Comparison of ENCODE assay signal across 9 cellular contexts in genomic region chr19:6087074-6087506, GRCh38. TPM values are rescaled to one million over a fixed set of nuclear protein-coding genes. Genes with fewer than 3 reads are reported as not detected.
A peak's percentile ranks its signal among the peaks of the same experiment; 100 is the strongest.
DNase-seq lines count a peak whose midpoint lies in the region; ATAC-seq, FAIRE-seq and TF ChIP-seq lines count a peak whose summit lies in the region.
"Had no signal": no experiment of that assay in that cellular context is flagged by ENCODE, and none has a peak within 500 bp of the region (broad histone marks: within the 10 kb centered on the region; RNA-seq: fewer than 3 reads in every experiment).

No MANE protein-coding gene starts in this region.

- no peaks in the 10 kb centered on the region for H3K36me3 Mint-ChIP-seq in progenitor cell of endocrine pancreas (ENCODE audit: insufficient read depth)

- ATAC-seq in DND-41 (ENCODE audit: insufficient read depth, low read depth) = peak; percentile 97
- ATAC-seq in GM21528 (IDR thresholded peaks at IDR 0.05; ENCODE audit: low FRiP score, unreplicated experiment) = peak; percentile 69
- ATAC-seq in HG03280 (IDR thresholded peaks at IDR 0.05; ENCODE audit: unreplicated experiment) = no peak

- peaks cover 30% of the 10 kb centered on the region for H3K4me1 ChIP-seq in DND-41 (ENCODE audit: insufficient read depth, low read length)
- H3K4me1 ChIP-seq in H1 (replicated peaks in 1 of 4; ENCODE audit: control insufficient read depth in 3 of 4, insufficient read depth in 4 of 4, low read length in 3 of 4) = peaks cover 0 to 6% (median 5%) of the 10 kb centered on the region in 4 experiments; a peak in 4 of 7 replicates

- H3K27ac ChIP-seq in DND-41 (ENCODE audit: low read length) (peak overlapping the region; percentile 47), H1 (ENCODE audit: low read depth, low read length) (no peak overlapping the region)

- no peak overlapping the region for H4K91ac ChIP-seq in H1 (replicated peaks; ENCODE audit: insufficient read length, low read length)

- no peak overlapping the region for H2BK5ac ChIP-seq in H1 (ENCODE audit: low read depth, low read length)

- no peaks in the 10 kb centered on the region for H3K27me3 ChIP-seq in DND-41 (ENCODE audit: insufficient read depth, low read length, poor library complexity)
- peaks cover 0 to 5% (median 3%) of the 10 kb centered on the region in 4 experiments; a peak in 5 of 7 replicates for H3K27me3 ChIP-seq in H1 (replicated peaks in 1 of 4; ENCODE audit: control insufficient read depth in 3 of 4, extremely low read depth in 1 of 4, insufficient read depth in 3 of 4, low read length in 3 of 4)

- H4K5ac ChIP-seq in H1 (ENCODE audit: insufficient read length, low read depth, low read length) = no peak overlapping the region

- no peak overlapping the region for H3K56ac ChIP-seq in H1 (replicated peaks; ENCODE audit: insufficient read length, low read depth, low read length)

- TF ChIP-seq EP300 in H1 (IDR thresholded peaks at IDR 0.05; ENCODE audit: borderline replicate concordance in 1 of 2, low read depth in 2 of 2, low read length in 2 of 2) = no peak

- H3K4me3 ChIP-seq in DND-41 (ENCODE audit: low read depth in 1 of 2, low read length in 2 of 2) (peak overlapping the region in 1 of 2 experiments; percentile 41; a peak in 2 of 4 replicates), H1 (ENCODE audit: extremely low read depth in 1 of 4, insufficient read depth in 2 of 4, low read depth in 3 of 4, low read length in 4 of 4) (no peak overlapping the region)

- no peaks in the 10 kb centered on the region for H4K20me1 ChIP-seq in DND-41 (ENCODE audit: insufficient read depth, low read length)
- no peaks in the 10 kb centered on the region for H4K20me1 ChIP-seq in H1 (replicated peaks in 1 of 2; ENCODE audit: control insufficient read depth in 1 of 2, insufficient read depth in 2 of 2, low read length in 2 of 2)

- no peak overlapping the region for H3K18ac ChIP-seq in H1 (ENCODE audit: extremely low read depth, low read length)

- no peaks in the 10 kb centered on the region for H3K79me2 ChIP-seq in DND-41 (ENCODE audit: insufficient read depth, low read length)
- no peaks in the 10 kb centered on the region for H3K79me2 ChIP-seq in H1 (ENCODE audit: control insufficient read depth in 1 of 2, insufficient read depth in 2 of 2, low read length in 2 of 2)

- no peak overlapping the region for H2BK20ac ChIP-seq in H1 (ENCODE audit: low read length)

- H3K4me3 Mint-ChIP-seq in progenitor cell of endocrine pancreas (ENCODE audit: low read depth) = peak overlapping the region; percentile 43

- POLR2A ChIA-PET in H1 (lab: Charles Lee; ENCODE audit: partially characterized antibody) = interaction anchor here (1.3 kb wide), 1 partner anchor 12 kb away, joined by 3 read pairs; no protein-coding TSS in a partner anchor

- no peak for TF ChIP-seq RAD21 in H1 (IDR thresholded peaks at IDR 0.05 in 1 of 2, conservative IDR thresholded peaks at IDR 0.05 in 1 of 2; ENCODE audit: low read depth in 2 of 2, low read length in 2 of 2)

- no peaks in the 10 kb centered on the region for H3K79me1 ChIP-seq in H1 (ENCODE audit: low read depth, low read length)

- no peak overlapping the region for H4K8ac ChIP-seq in H1 (ENCODE audit: extremely low read depth, insufficient read depth, low read length)

- peak overlapping the region; percentile 99 for H3K27ac Mint-ChIP-seq in progenitor cell of endocrine pancreas

- H3K9me3 ChIP-seq in DND-41 (ENCODE audit: insufficient read depth, low read length, severe bottlenecking) (no peaks in the 10 kb centered on the region), H1 (ENCODE audit: insufficient read depth in 2 of 2, low read depth in 1 of 2, low read length in 1 of 2) (no peaks in the 10 kb centered on the region)

- H3K9me3 Mint-ChIP-seq in progenitor cell of endocrine pancreas (ENCODE audit: low read depth) = no peaks in the 10 kb centered on the region

- no peak for TF ChIP-seq POLR2A in H1 (IDR thresholded peaks at IDR 0.05; ENCODE audit: control extremely low read depth in 1 of 2, low read depth in 2 of 2, low read length in 2 of 2)

- H2AK5ac ChIP-seq in H1 (ENCODE audit: low read depth, low read length) = no peak overlapping the region

- no peak for FAIRE-seq in H1 (lab: Jason Lieb, UNC)

- H3K9ac ChIP-seq in DND-41 (ENCODE audit: low read depth, low read length) (peak overlapping the region; percentile 30), H1 (replicated peaks in 1 of 4; ENCODE audit: extremely low read depth in 1 of 4, low read depth in 3 of 4, low read length in 3 of 4) (no peak overlapping the region)

- H3K4ac ChIP-seq in H1 (replicated peaks; ENCODE audit: insufficient read length, low read depth, low read length) = no peak overlapping the region

- no peak overlapping the region for H2BK120ac ChIP-seq in H1 (replicated peaks; ENCODE audit: low read depth, low read length)

- H2AFZ ChIP-seq in DND-41 (ENCODE audit: low read depth, low read length) (peak overlapping the region; percentile 30), H1 (ENCODE audit: low read length) (peak overlapping the region; percentile 13; the same call in 1 of the 2 replicates)

- H3K4me1 Mint-ChIP-seq in progenitor cell of endocrine pancreas (ENCODE audit: low read depth) = peaks cover 34% of the 10 kb centered on the region

- WGBS in H1 (ENCODE audit: extremely low coverage in 1 of 2, insufficient coverage in 1 of 2, insufficient read length in 1 of 2, insufficient replicate concordance in 2 of 2, low coverage in 1 of 2, low lambda C conversion rate in 2 of 2, missing lambda C conversion rate in 1 of 2), 2 experiments = 76% methylated on average over 9 of the region's 9 CpGs; no CpG with 5 or more reads in 1 of the 2 experiments

- H3K36me3 ChIP-seq in DND-41 (ENCODE audit: insufficient read depth, low read length) = no peaks in the 10 kb centered on the region
- no peaks in the 10 kb centered on the region for H3K36me3 ChIP-seq in H1 (ENCODE audit: control insufficient read depth in 2 of 4, insufficient read depth in 4 of 4, low read length in 3 of 4)

- H3K23me2 ChIP-seq in H1 (ENCODE audit: low read depth, low read length) = 0 out of 2 replicates have a peak, but pooled peaks cover under 1% of the 10 kb centered on the region

- no peak overlapping the region; the same call in 1 of the 2 replicates for H2BK12ac ChIP-seq in H1 (ENCODE audit: low read depth, low read length)

- H3K4me2 ChIP-seq in DND-41 (ENCODE audit: insufficient read depth, low read length) (peak overlapping the region; percentile 61), H1 (ENCODE audit: insufficient read depth in 1 of 2, low read depth in 2 of 2, low read length in 2 of 2) (no peak overlapping the region)

- no peaks in the 10 kb centered on the region for H3K27me3 Mint-ChIP-seq in progenitor cell of endocrine pancreas

- no peak overlapping the region for H3K14ac ChIP-seq in H1 (ENCODE audit: insufficient read length)

- TF ChIP-seq CTCF in DND-41 (IDR thresholded peaks at IDR 0.05; ENCODE audit: borderline replicate concordance, extremely low read depth, low read length, poor library complexity, severe bottlenecking) (no peak), H1 (IDR thresholded peaks at IDR 0.05; ENCODE audit: control extremely low read depth in 1 of 3, insufficient read depth in 1 of 3, low read depth in 1 of 3, low read length in 3 of 3) (no peak), progenitor cell of endocrine pancreas (IDR thresholded peaks at IDR 0.05; ENCODE audit: unreplicated experiment) (no peak)

- no peak overlapping the region for H2BK15ac ChIP-seq in H1 (ENCODE audit: low read length)

- H3K23ac ChIP-seq in H1 (ENCODE audit: insufficient read length) = no peak overlapping the region

- CTCF ChIA-PET in H1 (lab: Charles Lee; ENCODE audit: partially characterized antibody) = interaction anchor here (1.1 kb wide), 1 partner anchor 39 kb away, joined by 3 read pairs; no protein-coding TSS in a partner anchor

- DNase-seq in DND-41 = peak; percentile 70
- DNase-seq in NCI-H748 treated with DMSO at 0.1 percent for 48 hours (lab: John Stamatoyannopoulos, UW) = peak; percentile 13
- no peak for DNase-seq in H1 (ENCODE audit: low read depth in 1 of 2, low spot score in 2 of 2)
- DNase-seq in progenitor cell of endocrine pancreas (ENCODE audit: low spot score, unreplicated experiment) = no peak
- no peak for DNase-seq in ecto neural progenitor cell (ENCODE audit: low spot score)
- DNase-seq in activated CD4-positive, CD25-positive, alpha-beta regulatory T cell treated with anti-CD3 and anti-CD28 coated beads, Interleukin-2, amount 50 U/mL, for 72 hours = no peak

TF ChIP-seq in H1, 55 proteins besides CTCF, POLR2A, EP300 and RAD21 (continues in another document):
- TF ChIP-seq JUN (IDR thresholded peaks at IDR 0.05; ENCODE audit: low read depth, low read length) (no peak), CBX8 (IDR thresholded peaks at IDR 0.05; ENCODE audit: borderline replicate concordance, low read depth, low read length) (no peak), GABPA (IDR thresholded peaks at IDR 0.05; ENCODE audit: borderline replicate concordance, insufficient read depth, low read length) (no peak), TAF7 (optimal IDR thresholded peaks at IDR 0.05; ENCODE audit: borderline replicate concordance, low read depth, low read length) (no peak), NRF1 (IDR thresholded peaks at IDR 0.05; ENCODE audit: low read depth, low read length) (no peak), FOSL1 (IDR thresholded peaks at IDR 0.05; ENCODE audit: insufficient read depth, low read depth, low read length) (no peak)

RNA-seq across cellular contexts. Expression of gene RFX2, which starts 23.2 kb away (rescaled TPM):
- 4.8 and 5.5 TPM in 2 replicates for total RNA-seq in H1 (2021; fragmentation: NEBNext Ultra II Directional; extraction: Animal tissue kit (Norgen Biotek cat#: 25700))
- polyA plus RNA-seq in H1 (2011; rRNA removed) = 5.3 and 5.9 TPM in 2 replicates
- 5.6 TPM for polyA plus RNA-seq in H1 (2011; cell fraction: cytosol; rRNA removed)
- polyA plus RNA-seq in H1 (2011; cell fraction: nucleus; rRNA removed) = 7.7 TPM
- polyA plus RNA-seq in H1 (2012, experiment 1 of 2) = 1.8 to 4.5 TPM (median 3.3 TPM) in 4 replicates
- polyA plus RNA-seq in H1 (2012, experiment 2 of 2) = 3.1 TPM
- polyA plus RNA-seq in H1 (2013, experiment 1 of 2) = 2.8 TPM
- 3.4 TPM for polyA plus RNA-seq in H1 (2013, experiment 2 of 2)
- 5.0 and 6.5 TPM in 2 replicates for polyA minus RNA-seq in H1 (2011; rRNA and poly(A)+ RNA removed)
- 7.0 TPM for polyA minus RNA-seq in H1 (2011; cell fraction: cytosol; rRNA and poly(A)+ RNA removed)
- 9.9 TPM for polyA minus RNA-seq in H1 (2011; cell fraction: nucleus; rRNA and poly(A)+ RNA removed)
- total RNA-seq in progenitor cell of endocrine pancreas = 24.2 and 24.8 TPM in 2 replicates

RNA-seq across cellular contexts. Expression of gene ACSBG2, which starts 48.4 kb away (rescaled TPM):
- not detected in 2 replicates for total RNA-seq in H1 (2021; fragmentation: NEBNext Ultra II Directional; extraction: Animal tissue kit (Norgen Biotek cat#: 25700))
- polyA plus RNA-seq in H1 (2011; rRNA removed) = not detected in 2 replicates
- polyA plus RNA-seq in H1 (2011; cell fraction: cytosol; rRNA removed) = not detected
- not detected for polyA plus RNA-seq in H1 (2011; cell fraction: nucleus; rRNA removed)
- polyA plus RNA-seq in H1 (2012, experiment 1 of 2) = not detected in 4 replicates
- polyA plus RNA-seq in H1 (2012, experiment 2 of 2) = not detected
- polyA plus RNA-seq in H1 (2013, experiment 1 of 2) = 0.02 TPM
- not detected for polyA plus RNA-seq in H1 (2013, experiment 2 of 2)
- polyA minus RNA-seq in H1 (2011; rRNA and poly(A)+ RNA removed) = not detected in 2 replicates
- not detected for polyA minus RNA-seq in H1 (2011; cell fraction: cytosol; rRNA and poly(A)+ RNA removed)
- polyA minus RNA-seq in H1 (2011; cell fraction: nucleus; rRNA and poly(A)+ RNA removed) = not detected
- not detected in 2 replicates for total RNA-seq in progenitor cell of endocrine pancreas
- total RNA-seq: fibroblast of villous mesenchyme had no signal

Comparison
In these comparisons a context has a peak if more than half of its experiments do, and no peak if none do; other contexts are left out.
1. DNase-seq: peak in DND-41 (single experiment) and NCI-H748 treated with DMSO at 0.1 percent for 48 hours (single experiment); none in H1 (0 of 2), progenitor cell of endocrine pancreas (single experiment), ecto neural progenitor cell (single experiment) and activated CD4-positive, CD25-positive, alpha-beta regulatory T cell treated with anti-CD3 and anti-CD28 coated beads, Interleukin-2, amount 50 U/mL, for 72 hours (single experiment).